In the genomic region with DNA sequence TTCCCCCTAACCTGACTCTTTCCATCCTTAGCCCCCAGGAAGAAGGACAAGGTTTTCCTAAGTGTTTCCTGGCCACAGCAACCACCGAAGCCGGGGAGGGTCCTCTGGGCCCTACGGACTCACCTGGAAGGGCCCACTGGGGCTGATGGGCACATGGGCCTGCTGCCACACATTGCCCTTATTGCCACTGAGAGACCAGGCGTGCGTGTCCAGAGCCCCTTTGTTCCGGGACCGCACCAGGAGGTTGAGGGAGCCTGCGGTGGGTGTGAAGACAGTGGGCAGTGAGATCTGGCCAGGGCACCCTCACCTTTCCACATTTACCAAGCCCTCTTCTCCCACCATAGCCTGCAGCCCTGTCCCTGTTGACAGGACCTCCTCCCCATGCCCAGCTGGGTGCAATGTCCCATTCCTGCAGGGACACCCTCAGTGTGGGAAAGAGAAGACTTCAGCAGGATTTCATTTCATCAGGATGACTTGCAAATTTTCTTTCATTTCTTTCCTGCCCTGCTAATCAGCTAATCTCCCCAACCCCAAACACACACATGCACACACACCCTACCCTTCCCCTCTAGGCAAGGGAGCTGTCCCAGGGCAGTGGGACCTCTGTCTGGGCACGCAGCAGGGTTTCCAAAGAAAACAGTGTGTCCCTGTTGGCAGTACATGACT, we compare ENCODE assay signal across 22 cellular contexts. TPM values are rescaled to one million over a fixed set of nuclear protein-coding genes. Genes with fewer than 3 reads are reported as not detected.
DNase-seq lines count a peak whose midpoint lies in the region; ATAC-seq, FAIRE-seq and TF ChIP-seq lines count a peak whose summit lies in the region.
"Had no signal": no experiment of that assay in that cellular context is flagged by ENCODE, and none has a peak within 500 bp of the region (broad histone marks: within the 10 kb centered on the region; RNA-seq: fewer than 3 reads in every experiment).

No MANE protein-coding gene starts in this region.

- CTCF ChIA-PET in A549 (lab: Yijun Ruan, JAX) = no interaction called here
- CTCF ChIA-PET in IMR-90 (lab: Yijun Ruan, JAX) = interaction anchor here (0.7 kb wide), 1 partner anchor 19 kb away, joined by 4 read pairs; no protein-coding TSS in a partner anchor

- no peak overlapping the region for H3K56ac ChIP-seq in IMR-90 (ENCODE audit: extremely low read depth, insufficient read depth, low read length)

- H3K27me3 ChIP-seq in IMR-90 (ENCODE audit: control insufficient read depth, insufficient read depth, low read length) (0 out of 2 replicates have a peak, but pooled peaks cover 1% of the 10 kb centered on the region), endodermal cell (ENCODE audit: control insufficient read depth, insufficient read depth, low read length, poor library complexity, severe bottlenecking) (peaks cover 20% of the 10 kb centered on the region)
- H3K27me3 ChIP-seq: pancreas had no signal

- H3K9ac ChIP-seq in IMR-90 (ENCODE audit: low read depth, low read length) (no peak overlapping the region), endodermal cell (ENCODE audit: extremely low read depth, low read length, poor library complexity, severe bottlenecking) (no peak overlapping the region)

- H2BK15ac ChIP-seq in IMR-90 (ENCODE audit: low read depth, low read length) = no peak overlapping the region

- no TSS peak for BruUV-seq in IMR-90 (replicated peaks; lab: Mats Ljungman, UMichigan)

- H4K91ac ChIP-seq in IMR-90 (ENCODE audit: insufficient read depth, low read depth, low read length) = 0 out of 2 replicates have a peak overlapping the region, but pooled peaks have one; percentile 19

- H3K79me1 ChIP-seq in IMR-90 (ENCODE audit: low read depth in 1 of 2, low read length in 2 of 2) = no peaks in the 10 kb centered on the region

- in situ Hi-C loops in IMR-90 (cut with MboI; ENCODE audit: low sequenced_read_pairs) = no loop called here

- no peaks in the 10 kb centered on the region for H3K9me1 ChIP-seq in IMR-90 (ENCODE audit: insufficient read depth, low read length)

- H2AFZ ChIP-seq in IMR-90 (replicated peaks; ENCODE audit: low read length, poor library complexity) = no peak overlapping the region

- no peak overlapping the region for H2BK5ac ChIP-seq in IMR-90 (ENCODE audit: low read depth, low read length, poor library complexity, severe bottlenecking)

- H3K27ac ChIP-seq in A549 = peak overlapping the region; percentile 67 to 77
- H3K27ac ChIP-seq in IMR-90 (ENCODE audit: insufficient read depth, low read length) = no peak overlapping the region
- H3K27ac ChIP-seq in endodermal cell (ENCODE audit: low read depth, low read length) = no peak overlapping the region
- H3K27ac ChIP-seq: pancreas had no signal

- no peak for FAIRE-seq in A549 (lab: Jason Lieb, UNC)
- FAIRE-seq: pancreas had no signal

- 0 out of 2 replicates have a peak overlapping the region, but pooled peaks have one; percentile 60 for H2BK120ac ChIP-seq in IMR-90 (ENCODE audit: low read depth, low read length)

- H4K5ac ChIP-seq in IMR-90 (ENCODE audit: low read depth, low read length) = no peak overlapping the region; the same call in 1 of the 2 replicates

- 80% methylated on average over 5 of the region's 9 CpGs for WGBS in A549 (ENCODE audit: missing lambda C conversion rate)
- whole genome bisulfite sequencing in IMR-90 (ENCODE audit: extremely low coverage in 2 of 2, insufficient read length in 1 of 2), 2 experiments = 57% methylated on average over 3 of the region's 9 CpGs; no CpG with 5 or more reads in 1 of the 2 experiments
- WGBS in endodermal cell (ENCODE audit: insufficient coverage in 1 of 2, insufficient read length in 1 of 2), 2 experiments = 95 to 100% methylated on average over 3 to 9 of the region's 9 CpGs

- DNase-seq in A549 (ENCODE audit: low read depth in 1 of 2, low spot score in 1 of 2) = peak in 1 of 2 experiments; percentile 57
- DNase-seq in IMR-90 = no peak
- no peak for DNase-seq in endodermal cell
- peak; percentile 27 for DNase-seq in myocyte (ENCODE audit: low read depth)
- no peak for DNase-seq in activated CD4-positive, alpha-beta T cell treated with anti-CD3 and anti-CD28 coated beads, Interleukin-2, amount 50 U/mL, for 48 hours
- DNase-seq in NCI-H2196 treated with DMSO at 0.1 percent for 48 hours (lab: John Stamatoyannopoulos, UW; ENCODE audit: unreplicated experiment) = no peak
- DNase-seq: activated CD8-positive, alpha-beta memory T cell treated with anti-CD3 and anti-CD28 coated beads for 24 hours; cortex of kidney; Karpas-422; naive thymus-derived CD4-positive, alpha-beta T cell; NCI-H187; NCI-H2227 treated with DMSO at 0.1 percent for 48 hours had no signal

- intact Hi-C loops in IMR-90 (cut with micrococcal nuclease) = no loop called here

- TF ChIP-seq POLR2A in A549 (IDR thresholded peaks at IDR 0.05; ENCODE audit: low read length) = no peak
- no peak for TF ChIP-seq POLR2A in IMR-90 (IDR thresholded peaks at IDR 0.05; ENCODE audit: low read depth, low read length)

- TF ChIP-seq CTCF in A549 (IDR thresholded peaks at IDR 0.05) = no peak
- no peak for TF ChIP-seq CTCF in IMR-90 (conservative IDR thresholded peaks at IDR 0.05; ENCODE audit: low read depth, low read length)
- no peak for TF ChIP-seq CTCF in endodermal cell (conservative IDR thresholded peaks at IDR 0.05)

- H3K18ac ChIP-seq in IMR-90 (ENCODE audit: low read depth, low read length) = peak overlapping the region; percentile 66; the same call in 1 of the 2 replicates

- dilution Hi-C loops in IMR-90 (cut with HindIII; ENCODE audit: low sequenced_read_pairs, unreplicated experiment) = no loop called here

- no peak overlapping the region for H3K4me3 Mint-ChIP-seq in endodermal cell
- H3K4me3 Mint-ChIP-seq: activated naive CD8-positive, alpha-beta T cell; CD14-positive monocyte; memory B cell; T-helper 1 cell treated with Interleukin-12 subunit alpha and Interleukin-12 subunit beta and Interleukin-4 antibody, amounts not matched to agents 30 μg/mL and 1 μg/mL, for 36 hours had no signal

- ATAC-seq in A549 (peak in 1 of 2 experiments; percentile 42; a peak in 2 of 6 replicates), IMR-90 (ENCODE audit: low read depth) (peak; percentile 29), HG02610 (IDR thresholded peaks at IDR 0.05; ENCODE audit: unreplicated experiment) (no peak), HG03097 (IDR thresholded peaks at IDR 0.05; ENCODE audit: low FRiP score, unreplicated experiment) (no peak)
- ATAC-seq: activated CD4-positive, CD25-positive, alpha-beta regulatory T cell treated with anti-CD3 and anti-CD28 coated beads, Interleukin-2, amount 50 U/mL, for 24 hours; naive thymus-derived CD4-positive, alpha-beta T cell; pancreas; sciatic nerve had no signal

- H3K4me3 ChIP-seq in A549 (no peak overlapping the region), IMR-90 (ENCODE audit: insufficient read depth, low read depth, low read length) (no peak overlapping the region), endodermal cell (ENCODE audit: low read length) (no peak overlapping the region)
- H3K4me3 ChIP-seq: pancreas had no signal

- peak overlapping the region; percentile 55 for H3K27ac Mint-ChIP-seq in endodermal cell
- H3K27ac Mint-ChIP-seq: activated naive CD8-positive, alpha-beta T cell; memory B cell had no signal

- H2AK5ac ChIP-seq in IMR-90 (ENCODE audit: low read depth, low read length) = no peak overlapping the region

- H3K4me1 Mint-ChIP-seq in endodermal cell = no peaks in the 10 kb centered on the region
- H3K4me1 Mint-ChIP-seq: CD14-positive monocyte had no signal

- H3K9me3 Mint-ChIP-seq in endodermal cell = no peaks in the 10 kb centered on the region
- H3K9me3 Mint-ChIP-seq: CD14-positive monocyte; memory B cell; T-helper 1 cell treated with Interleukin-12 subunit alpha and Interleukin-12 subunit beta and Interleukin-4 antibody, amounts not matched to agents 30 μg/mL and 1 μg/mL, for 36 hours had no signal

- POLR2A ChIA-PET in A549 (lab: Yijun Ruan, JAX) = no interaction called here
- POLR2A ChIA-PET in IMR-90 (lab: Charles Lee; ENCODE audit: unreplicated experiment) = no interaction called here

- no peak for TF ChIP-seq EP300 in A549 (IDR thresholded peaks at IDR 0.05)

- no peaks in the 10 kb centered on the region for H3K9me3 ChIP-seq in A549
- H3K9me3 ChIP-seq in IMR-90 (ENCODE audit: control insufficient read depth, insufficient read depth, low read length) = no peaks in the 10 kb centered on the region
- H3K9me3 ChIP-seq in endodermal cell (ENCODE audit: control insufficient read depth, low read length) = no peaks in the 10 kb centered on the region
- H3K9me3 ChIP-seq: pancreas had no signal

- H3K4me2 ChIP-seq in A549 (0 out of 3 replicates have a peak overlapping the region, but pooled peaks have one; percentile 11), IMR-90 (ENCODE audit: low read depth, low read length) (no peak overlapping the region)

- no peak for TF ChIP-seq RAD21 in A549 (conservative IDR thresholded peaks at IDR 0.05 in 1 of 2, IDR thresholded peaks at IDR 0.05 in 1 of 2)
- no peak for TF ChIP-seq RAD21 in IMR-90 (IDR thresholded peaks at IDR 0.05; ENCODE audit: low read length)

- no peak overlapping the region for H3K4ac ChIP-seq in IMR-90 (ENCODE audit: low read depth, low read length)

- peaks cover 39% of the 10 kb centered on the region for H3K27me3 Mint-ChIP-seq in endodermal cell (ENCODE audit: insufficient read depth)
- H3K27me3 Mint-ChIP-seq: activated naive CD8-positive, alpha-beta T cell had no signal

- no peak overlapping the region for H3K14ac ChIP-seq in IMR-90 (replicated peaks; ENCODE audit: low read depth, low read length)

- H4K20me1 ChIP-seq in IMR-90 (ENCODE audit: insufficient read depth, low read length) = no peaks in the 10 kb centered on the region

- H2AK9ac ChIP-seq in IMR-90 (replicated peaks; ENCODE audit: low read depth, low read length, poor library complexity) = no peak overlapping the region

- peaks cover 16% of the 10 kb centered on the region for H3K4me1 ChIP-seq in A549
- no peaks in the 10 kb centered on the region; the same call in 1 of the 2 replicates for H3K4me1 ChIP-seq in IMR-90 (ENCODE audit: control insufficient read depth, insufficient read depth, low read length)
- no peaks in the 10 kb centered on the region for H3K4me1 ChIP-seq in endodermal cell (ENCODE audit: control insufficient read depth, insufficient read depth, low read length)
- H3K4me1 ChIP-seq: pancreas had no signal

- no peak overlapping the region for H3K23ac ChIP-seq in IMR-90 (ENCODE audit: low read depth, low read length)

- H3K36me3 ChIP-seq in IMR-90 (ENCODE audit: control insufficient read depth, insufficient read depth, low read length) (peaks cover 5% of the 10 kb centered on the region), endodermal cell (ENCODE audit: control insufficient read depth, insufficient read depth, low read length) (no peaks in the 10 kb centered on the region)
- H3K36me3 ChIP-seq: pancreas had no signal

- no peaks in the 10 kb centered on the region for H3K36me3 Mint-ChIP-seq in endodermal cell (ENCODE audit: low read depth)
- H3K36me3 Mint-ChIP-seq: CD14-positive monocyte had no signal

- no peak overlapping the region for H2BK20ac ChIP-seq in IMR-90 (ENCODE audit: low read depth, low read length)

- no peak overlapping the region for H4K8ac ChIP-seq in IMR-90 (ENCODE audit: low read depth in 2 of 2, low read length in 2 of 2)

RNA-seq across cellular contexts. Expression of a gene that starts 59.1 kb away (rescaled TPM):
- polyA plus RNA-seq in A549 (2011; rRNA removed) = 0.74 and 1.1 TPM in 2 replicates
- polyA plus RNA-seq in A549 (2012; cell fraction: cytosol; rRNA removed) = 7.4 and 7.5 TPM in 2 replicates
- 22.8 and 24.6 TPM in 2 replicates for polyA plus RNA-seq in A549 (2012; cell fraction: nucleus; rRNA removed)
- polyA plus RNA-seq in A549 (2017; fragmentation: RNase III; extraction: RNeasy Plus Mini Kit Qiagen cat#74134 plus additional on column Dnase treatment) = 7.5 to 9.1 TPM (median 8.5 TPM) in 3 replicates
- polyA minus RNA-seq in A549 (2011; rRNA and poly(A)+ RNA removed) = 2.6 and 3.7 TPM in 2 replicates
- total RNA-seq in IMR-90 (2012; rRNA removed) = 4.3 and 5.0 TPM in 2 replicates
- 13.4 and 17.2 TPM in 2 replicates for polyA plus RNA-seq in IMR-90 (2012; rRNA removed)
- 8.5 and 11.7 TPM in 2 replicates for polyA plus RNA-seq in IMR-90 (2012; cell fraction: cytosol; rRNA removed)
- polyA plus RNA-seq in IMR-90 (2012; cell fraction: nucleus; rRNA removed; ENCODE audit: low replicate concordance) = 23.1 and 50.4 TPM in 2 replicates
- under 1 TPM; 0.27 to 0.40 TPM for total RNA-seq in endodermal cell
- 10.2 TPM for polyA plus RNA-seq in endodermal cell (2013, experiment 1 of 2)
- polyA plus RNA-seq in endodermal cell (2013, experiment 2 of 2) = 10.1 TPM
- 1.7 and 1.9 TPM in 2 replicates for total RNA-seq in myocyte
- 2.0 TPM for polyA plus RNA-seq in myocyte (2012)
- total RNA-seq: HT-29 had no signal
- polyA plus RNA-seq: CD14-positive monocyte had no signal

Comparison
In these comparisons a context has a peak if more than half of its experiments do, and no peak if none do; other contexts are left out.
1. H3K27ac ChIP-seq: peak in A549 (2 of 2); none in IMR-90 (single experiment) and endodermal cell (single experiment).